In genomic region chr1:214579183-214579582, GRCh38 we compare ENCODE assay signal across 16 cellular contexts.
"Had no signal": no experiment of that assay in that cellular context is flagged by ENCODE, and none has a peak within 500 bp of the region (broad histone marks: within the 10 kb centered on the region; RNA-seq: fewer than 3 reads in every experiment).

No MANE protein-coding gene starts in this region.

- H3K79me2 ChIP-seq: parathyroid adenoma had no signal

- H3K4me3 ChIP-seq: dorsolateral prefrontal cortex, suprapubic skin had no signal

- H3K36me3 ChIP-seq: suprapubic skin had no signal

- H3K9me3 ChIP-seq: suprapubic skin had no signal

- DNase-seq: activated CD4-positive, alpha-beta T cell treated with anti-CD3 and anti-CD28 coated beads, Interleukin-2, amount 50 U/mL, for 4 hours; activated CD4-positive, CD25-positive, alpha-beta regulatory T cell treated with anti-CD3 and anti-CD28 coated beads, Interleukin-2, amount 50 U/mL, for 72 hours; activated gamma-delta T cell; activated naive CD8-positive, alpha-beta T cell treated with anti-CD3 and anti-CD28 coated beads for 36 hours; activated T-cell treated with anti-CD3 and anti-CD28 coated beads, Interleukin-2, amount 50 U/mL, for 4 hours; anterior cingulate cortex; dorsolateral prefrontal cortex; hypothalamus; kidney glomerular epithelial cell; midbrain; stimulated activated CD4-positive, alpha-beta T cell treated with anti-CD3 and anti-CD28 coated beads, Interleukin-2, amount 100 ng/mL, for 48 hours; stimulated activated naive CD8-positive, alpha-beta T cell treated with anti-CD3 and anti-CD28 coated beads, Interleukin-15, Interleukin-2, amounts not matched to agents 100 U/mL and 50 U/mL, for 24 hours had no signal

- H3K9ac ChIP-seq: parathyroid adenoma had no signal

- H2AFZ ChIP-seq: parathyroid adenoma had no signal

- FAIRE-seq: endometrium had no signal

- H3K27ac ChIP-seq: dorsolateral prefrontal cortex, parathyroid adenoma, suprapubic skin had no signal

- ATAC-seq: activated T-cell treated with anti-CD3 and anti-CD28 coated beads, Interleukin-2, amount 50 U/mL, for 4 hours; esophagus mucosa; stimulated activated naive CD8-positive, alpha-beta T cell treated with anti-CD3 and anti-CD28 coated beads, Interleukin-15, Interleukin-2, amounts not matched to agents 100 U/mL and 50 U/mL, for 24 hours had no signal

- H3K27me3 ChIP-seq: dorsolateral prefrontal cortex, suprapubic skin had no signal

- H3K4me1 ChIP-seq: parathyroid adenoma had no signal
